In genomic region chr17:9056566-9056965, GRCh38 we compare ENCODE assay signal across 16 cellular contexts. TPM values are rescaled to one million over a fixed set of nuclear protein-coding genes. Genes with fewer than 3 reads are reported as not detected.
"Had no signal": no experiment of that assay in that cellular context is flagged by ENCODE, and none has a peak within 500 bp of the region (broad histone marks: within the 10 kb centered on the region; RNA-seq: fewer than 3 reads in every experiment).

No MANE protein-coding gene starts in this region.

- H3K4me1 Mint-ChIP-seq: activated naive CD8-positive, alpha-beta T cell treated with anti-CD3 and anti-CD28 coated beads for 36 hours had no signal

- H3K27ac ChIP-seq: epithelial cell of prostate, left lung, parathyroid adenoma, SJCRH30, VCaP had no signal

- H3K4me1 ChIP-seq: left lung, parathyroid adenoma, SJCRH30 had no signal

- ATAC-seq: left lung; naive thymus-derived CD8-positive, alpha-beta T cell had no signal

- H3K27me3 ChIP-seq: left lung, SJCRH30 had no signal

- H3K9ac ChIP-seq: parathyroid adenoma had no signal

- DNase-seq: activated CD4-positive, CD25-positive, alpha-beta regulatory T cell treated with anti-CD3 and anti-CD28 coated beads, Interleukin-2, amount 50 U/mL, for 72 hours; activated naive CD4-positive, alpha-beta T cell; activated naive CD8-positive, alpha-beta T cell treated with anti-CD3 and anti-CD28 coated beads for 36 hours; amniotic stem cell; foreskin melanocyte; left lung; mesendoderm; naive thymus-derived CD8-positive, alpha-beta T cell; SJCRH30; stimulated activated CD4-positive, alpha-beta T cell treated with anti-CD3 and anti-CD28 coated beads, Interleukin-2, amount 100 ng/mL, for 48 hours had no signal

- H3K27ac Mint-ChIP-seq: activated naive CD8-positive, alpha-beta T cell treated with anti-CD3 and anti-CD28 coated beads for 36 hours; naive thymus-derived CD8-positive, alpha-beta T cell; stimulated activated naive CD8-positive, alpha-beta T cell treated with anti-CD3 and anti-CD28 coated beads, Interleukin-15, Interleukin-2, amounts not matched to agents 100 ng/mL and 50 ng/mL, for 24 hours; T-helper 1 cell treated with Interleukin-12 subunit alpha and Interleukin-12 subunit beta and Interleukin-4 antibody, amounts not matched to agents 30 μg/mL and 1 μg/mL, for 36 hours had no signal

- H3K4me3 Mint-ChIP-seq: activated naive CD8-positive, alpha-beta T cell treated with anti-CD3 and anti-CD28 coated beads for 36 hours; naive thymus-derived CD8-positive, alpha-beta T cell; stimulated activated naive CD8-positive, alpha-beta T cell treated with anti-CD3 and anti-CD28 coated beads, Interleukin-15, Interleukin-2, amounts not matched to agents 100 ng/mL and 50 ng/mL, for 24 hours; T-helper 1 cell treated with Interleukin-12 subunit alpha and Interleukin-12 subunit beta and Interleukin-4 antibody, amounts not matched to agents 30 μg/mL and 1 μg/mL, for 36 hours; type B pancreatic cell had no signal

- H3K27me3 Mint-ChIP-seq: activated naive CD8-positive, alpha-beta T cell treated with anti-CD3 and anti-CD28 coated beads for 36 hours had no signal

- H3K9me3 Mint-ChIP-seq: activated naive CD8-positive, alpha-beta T cell treated with anti-CD3 and anti-CD28 coated beads for 36 hours; naive thymus-derived CD8-positive, alpha-beta T cell; stimulated activated naive CD8-positive, alpha-beta T cell treated with anti-CD3 and anti-CD28 coated beads, Interleukin-15, Interleukin-2, amounts not matched to agents 100 ng/mL and 50 ng/mL, for 24 hours; T-helper 1 cell treated with Interleukin-12 subunit alpha and Interleukin-12 subunit beta and Interleukin-4 antibody, amounts not matched to agents 30 μg/mL and 1 μg/mL, for 36 hours had no signal

- H3K36me3 ChIP-seq: left lung, SJCRH30 had no signal

- H3K36me3 Mint-ChIP-seq: activated naive CD8-positive, alpha-beta T cell treated with anti-CD3 and anti-CD28 coated beads for 36 hours; naive thymus-derived CD8-positive, alpha-beta T cell had no signal

- H3K4me3 ChIP-seq: left lung, SJCRH30 had no signal

- H3K9me3 ChIP-seq: left lung, SJCRH30 had no signal

RNA-seq across cellular contexts. Expression of gene NTN1, which starts 35.3 kb away (rescaled TPM):
- polyA plus RNA-seq: naive thymus-derived CD8-positive, alpha-beta T cell had no signal
